ENCODE assay signal across 8 cellular contexts in genomic region chr3:108089544-108089943, GRCh38. TPM values are rescaled to one million over a fixed set of nuclear protein-coding genes. Genes with fewer than 3 reads are reported as not detected.
DNase-seq lines count a peak whose midpoint lies in the region; ATAC-seq and TF ChIP-seq lines count a peak whose summit lies in the region.

No MANE protein-coding gene starts in this region.

- ATAC-seq in HCT116 (no peak), foreskin keratinocyte (no peak)

- H3K27ac ChIP-seq in HCT116 (ENCODE audit: low read depth, low read length) (no peak overlapping the region), foreskin keratinocyte (peak overlapping the region; percentile 87), skeletal muscle tissue (ENCODE audit: low read depth, low read length) (no peak overlapping the region)

- H3K36me3 ChIP-seq in HCT116 (ENCODE audit: control insufficient read depth in 1 of 2, insufficient read depth in 2 of 2, low read length in 2 of 2): no peaks in the 10 kb centered on the region
- no peaks in the 10 kb centered on the region for H3K36me3 ChIP-seq in skeletal muscle tissue (ENCODE audit: control insufficient read depth in 3 of 3, insufficient read depth in 3 of 3, low read length in 3 of 3)

- H3K4me1 ChIP-seq in HCT116 (ENCODE audit: control insufficient read depth in 1 of 2, insufficient read depth in 2 of 2, low read length in 2 of 2) (peaks cover 0 to 19% of the 10 kb centered on the region in 2 experiments; a peak in 2 of 4 replicates), foreskin keratinocyte (peaks cover 11% of the 10 kb centered on the region), skeletal muscle tissue (ENCODE audit: control insufficient read depth in 3 of 3, insufficient read depth in 3 of 3, low read length in 3 of 3) (peaks cover 2 to 8% (median 6%) of the 10 kb centered on the region in 3 donors)

- TF ChIP-seq CTCF in HCT116 (IDR thresholded peaks at IDR 0.05 in 2 of 3, conservative IDR thresholded peaks at IDR 0.05 in 1 of 3; ENCODE audit: borderline replicate concordance in 1 of 3, insufficient read depth in 1 of 3, low read depth in 2 of 3, low read length in 2 of 3): no peak
- TF ChIP-seq CTCF in foreskin keratinocyte (conservative IDR thresholded peaks at IDR 0.05): no peak

- peaks cover 26% of the 10 kb centered on the region for H3K79me2 ChIP-seq in HCT116 (ENCODE audit: insufficient read depth, low read length)

- POLR2A ChIA-PET in HCT116 (lab: Charles Lee): interaction anchor here (1.4 kb wide), 1 partner anchor 371 kb away, joined by 3 read pairs; no protein-coding TSS in a partner anchor

- H3K4me3 ChIP-seq in HCT116 (replicated peaks in 1 of 2; ENCODE audit: low read depth in 1 of 2, low read length in 2 of 2) (peak overlapping the region; percentile 67 to 72), skeletal muscle tissue (ENCODE audit: low read length in 3 of 3) (peak overlapping the region; percentile 91 to 97 (median 93))

- TF ChIP-seq POLR2A in HCT116 (IDR thresholded peaks at IDR 0.05; ENCODE audit: borderline replicate concordance, extremely low read depth, insufficient read depth, insufficient read length): no peak

- RAD21 ChIA-PET in HCT116 (lab: Charles Lee; ENCODE audit: low non-redundant PET in 1 of 2, low total read pairs in 2 of 2, uncharacterized antibody in 2 of 2, unreplicated experiment in 2 of 2): no interaction called here

- H3K4me2 ChIP-seq in HCT116 (ENCODE audit: low read length): peak overlapping the region; percentile 83

- H2AFZ ChIP-seq in HCT116 (ENCODE audit: low read depth, low read length, poor library complexity, severe bottlenecking): no peak overlapping the region

- DNase-seq in HCT116 (ENCODE audit: low read depth, low spot score) (no peak), SK-N-DZ (ENCODE audit: low spot score) (peak; percentile 20), foreskin keratinocyte (peak in 1 of 2 donors; percentile 23), SHP77 treated with DMSO at 0.1 percent for 48 hours (lab: John Stamatoyannopoulos, UW) (no peak), AG20443 (ENCODE audit: low spot score) (no peak), NCI-H1436 treated with DMSO at 0.1 percent for 48 hours (lab: John Stamatoyannopoulos, UW) (no peak), NCI-H1930 (lab: John Stamatoyannopoulos, UW) (no peak)

- intact Hi-C loops in HCT116 (cut with micrococcal nuclease): no loop called here

- no peak for TF ChIP-seq RAD21 in HCT116 (IDR thresholded peaks at IDR 0.05; ENCODE audit: low read depth)

- H3K9me3 ChIP-seq in HCT116 (ENCODE audit: control insufficient read depth in 1 of 2, insufficient read depth in 1 of 2, low read depth in 1 of 2, low read length in 2 of 2): no peaks in the 10 kb centered on the region
- no peaks in the 10 kb centered on the region for H3K9me3 ChIP-seq in skeletal muscle tissue (ENCODE audit: control insufficient read depth in 3 of 3, low read length in 3 of 3)

- H3K9me2 ChIP-seq in HCT116 (ENCODE audit: insufficient read depth): no peaks in the 10 kb centered on the region

- no peaks in the 10 kb centered on the region for H4K20me1 ChIP-seq in HCT116 (ENCODE audit: insufficient read depth)

- peak overlapping the region; percentile 77 for H3K9ac ChIP-seq in HCT116 (ENCODE audit: low read length)
- peak overlapping the region; percentile 27 to 90 (median 89) for H3K9ac ChIP-seq in skeletal muscle tissue (ENCODE audit: low read depth in 1 of 3, low read length in 3 of 3)

- H3K27me3 ChIP-seq in HCT116 (ENCODE audit: insufficient read depth, low read length) (no peaks in the 10 kb centered on the region), foreskin keratinocyte (no peaks in the 10 kb centered on the region), skeletal muscle tissue (ENCODE audit: control insufficient read depth in 3 of 3, insufficient read depth in 3 of 3, low read length in 3 of 3) (no peaks in the 10 kb centered on the region)

- CTCF ChIA-PET in HCT116 (lab: Charles Lee): no interaction called here

- BruUV-seq in HCT116 (replicated peaks; lab: Mats Ljungman, UMichigan): no TSS peak

TF ChIP-seq in HCT116, 20 proteins besides CTCF, POLR2A, EP300 and RAD21:
- TF ChIP-seq ZBTB33 (IDR thresholded peaks at IDR 0.05; ENCODE audit: extremely low read depth, insufficient replicate concordance, low read length) (no peak), POLR2AphosphoS5 (IDR thresholded peaks at IDR 0.05; ENCODE audit: low read depth, low read length) (no peak), TCF7L2 (IDR thresholded peaks at IDR 0.05; ENCODE audit: borderline replicate concordance, extremely low read depth, insufficient read depth, insufficient read length) (no peak), JUND (IDR thresholded peaks at IDR 0.05) (no peak), ZFX (IDR thresholded peaks at IDR 0.05) (no peak), SRF (IDR thresholded peaks at IDR 0.05; ENCODE audit: low read depth) (no peak), ATF3 (IDR thresholded peaks at IDR 0.05) (no peak), FOSL1 (IDR thresholded peaks at IDR 0.05; ENCODE audit: low read depth) (no peak), ZNF274 (IDR thresholded peaks at IDR 0.05; ENCODE audit: low read depth, low read length) (no peak), ELF1 (IDR thresholded peaks at IDR 0.05; ENCODE audit: borderline replicate concordance, low read depth) (no peak), CEBPB (IDR thresholded peaks at IDR 0.05; ENCODE audit: low read depth) (no peak), REST (IDR thresholded peaks at IDR 0.05; ENCODE audit: low read depth) (no peak)

RNA-seq across cellular contexts. Expression of gene CD47, which starts 1.3 kb away (rescaled TPM):
- total RNA-seq in HCT116 (2021; ENCODE audit: unreplicated experiment) (42.5 TPM), foreskin keratinocyte (99.6 and 110 TPM in 2 replicates), skeletal muscle tissue (52.7 TPM)
- polyA plus RNA-seq in HCT116 (2012): 21.6 and 26.0 TPM in 2 replicates
- polyA plus RNA-seq in SK-N-DZ (2014; cell fraction: cytosol; rRNA removed): 54.2 and 86.5 TPM in 2 replicates
- 81.3 and 90.9 TPM in 2 replicates for polyA plus RNA-seq in SK-N-DZ (2014; cell fraction: nucleus; rRNA removed)
- 93.9 and 94.1 TPM in 2 replicates for polyA plus RNA-seq in foreskin keratinocyte
